In genomic region chr12:109777544-109777943, GRCh38 we compare ENCODE assay signal across 8 cellular contexts. TPM values are rescaled to one million over a fixed set of nuclear protein-coding genes. Genes with fewer than 3 reads are reported as not detected.
DNase-seq lines count a peak whose midpoint lies in the region; ATAC-seq and TF ChIP-seq lines count a peak whose summit lies in the region.

No MANE protein-coding gene starts in this region.

- TF ChIP-seq EP300 in tibial nerve (IDR thresholded peaks at IDR 0.05) (no peak), ovary (IDR thresholded peaks at IDR 0.05) (no peak)

- 63 to 69% methylated on average over 5 of the region's 5 CpGs for WGBS in testis, 2 donors
- WGBS in tibial nerve, 2 donors: 25 to 30% methylated on average over 5 of the region's 5 CpGs
- WGBS in ovary, 3 donors: 34 to 42% (median 36%) methylated on average over 5 of the region's 5 CpGs

- H3K9me3 ChIP-seq in DOHH2 (ENCODE audit: control insufficient read depth, insufficient read depth, low read length) (peaks cover 8% of the 10 kb centered on the region; the same call in 1 of the 2 replicates), testis (no peaks in the 10 kb centered on the region), tibial nerve (peaks cover 0 to 17% (median 0%) of the 10 kb centered on the region in 4 donors), ovary (no peaks in the 10 kb centered on the region)

- peak overlapping the region; percentile 60 for H3K4me3 Mint-ChIP-seq in HFFc6
- peak overlapping the region; percentile 13 to 42 for H3K4me3 Mint-ChIP-seq in effector memory CD8-positive, alpha-beta T cell
- peak overlapping the region; percentile 33 for H3K4me3 Mint-ChIP-seq in stimulated activated effector memory CD8-positive, alpha-beta T cell treated with anti-CD3 and anti-CD28 coated beads, Interleukin-12 subunit alpha, Interleukin-12 subunit beta, amount 100 ng/mL, for 72 hours

- H3K27ac ChIP-seq in DOHH2 (ENCODE audit: low read depth, low read length): no peak overlapping the region
- no peak overlapping the region for H3K27ac ChIP-seq in testis
- no peak overlapping the region for H3K27ac ChIP-seq in tibial nerve
- H3K27ac ChIP-seq in ovary: no peak overlapping the region

- peaks cover 7% of the 10 kb centered on the region for H3K4me1 Mint-ChIP-seq in HFFc6 (ENCODE audit: low read depth)
- H3K4me1 Mint-ChIP-seq in effector memory CD8-positive, alpha-beta T cell (ENCODE audit: low read depth in 2 of 2): peaks cover 6 to 12% of the 10 kb centered on the region in 2 donors
- peaks cover 9% of the 10 kb centered on the region for H3K4me1 Mint-ChIP-seq in stimulated activated effector memory CD8-positive, alpha-beta T cell treated with anti-CD3 and anti-CD28 coated beads, Interleukin-12 subunit alpha, Interleukin-12 subunit beta, amount 100 ng/mL, for 72 hours

- H3K4me1 ChIP-seq in DOHH2 (ENCODE audit: control insufficient read depth, low read length) (peaks cover 18% of the 10 kb centered on the region), testis (peaks cover 6% of the 10 kb centered on the region), tibial nerve (peaks cover 0 to 14% (median 0%) of the 10 kb centered on the region in 4 donors), ovary (ENCODE audit: insufficient read depth) (peaks cover 7% of the 10 kb centered on the region)

- H3K27me3 Mint-ChIP-seq in HFFc6 (ENCODE audit: insufficient read depth): peaks cover 3% of the 10 kb centered on the region
- peaks cover 0 to 6% of the 10 kb centered on the region in 2 donors for H3K27me3 Mint-ChIP-seq in effector memory CD8-positive, alpha-beta T cell

- H3F3A ChIP-seq in DOHH2 (ENCODE audit: control insufficient read depth, insufficient read depth): no peaks in the 10 kb centered on the region

- H3K9me2 ChIP-seq in DOHH2 (replicated peaks; ENCODE audit: control insufficient read depth, low read length): no peaks in the 10 kb centered on the region

- H3K4me3 ChIP-seq in DOHH2 (ENCODE audit: low read length) (peak overlapping the region; percentile 29), testis (no peak overlapping the region), tibial nerve (no peak overlapping the region), ovary (no peak overlapping the region)

- no peaks in the 10 kb centered on the region for H3K79me2 ChIP-seq in DOHH2 (ENCODE audit: control insufficient read depth, low read length)

- TF ChIP-seq POLR2A in testis (IDR thresholded peaks at IDR 0.05): no peak
- no peak for TF ChIP-seq POLR2A in tibial nerve (IDR thresholded peaks at IDR 0.05)
- TF ChIP-seq POLR2A in ovary (IDR thresholded peaks at IDR 0.05): no peak

- H3K27ac Mint-ChIP-seq in HFFc6: no peak overlapping the region
- peak overlapping the region; percentile 33 to 41 for H3K27ac Mint-ChIP-seq in effector memory CD8-positive, alpha-beta T cell
- H3K27ac Mint-ChIP-seq in stimulated activated effector memory CD8-positive, alpha-beta T cell treated with anti-CD3 and anti-CD28 coated beads, Interleukin-12 subunit alpha, Interleukin-12 subunit beta, amount 100 ng/mL, for 72 hours: no peak overlapping the region

- peak; percentile 59 for ATAC-seq in effector memory CD8-positive, alpha-beta T cell (replicated peaks)
- peak; percentile 75 for ATAC-seq in stimulated activated effector memory CD8-positive, alpha-beta T cell treated with anti-CD3 and anti-CD28 coated beads, Interleukin-12 subunit alpha, Interleukin-12 subunit beta, amount 100 ng/mL, for 72 hours

- no peak for TF ChIP-seq CTCF in DOHH2 (IDR thresholded peaks at IDR 0.05; ENCODE audit: low read depth, low read length, poor library complexity, severe bottlenecking)
- TF ChIP-seq CTCF in HFFc6 (IDR thresholded peaks at IDR 0.05): no peak
- no peak for TF ChIP-seq CTCF in testis (IDR thresholded peaks at IDR 0.05)
- no peak for TF ChIP-seq CTCF in tibial nerve (IDR thresholded peaks at IDR 0.05)
- no peak for TF ChIP-seq CTCF in ovary (IDR thresholded peaks at IDR 0.05)

- peaks cover 7% of the 10 kb centered on the region for H3K36me3 Mint-ChIP-seq in HFFc6 (ENCODE audit: low read depth)
- no peaks in the 10 kb centered on the region for H3K36me3 Mint-ChIP-seq in effector memory CD8-positive, alpha-beta T cell (ENCODE audit: insufficient read depth)
- no peaks in the 10 kb centered on the region for H3K36me3 Mint-ChIP-seq in stimulated activated effector memory CD8-positive, alpha-beta T cell treated with anti-CD3 and anti-CD28 coated beads, Interleukin-12 subunit alpha, Interleukin-12 subunit beta, amount 100 ng/mL, for 72 hours

- H4K20me1 ChIP-seq in DOHH2 (ENCODE audit: control insufficient read depth, insufficient read depth, low read depth, low read length): no peaks in the 10 kb centered on the region

- in situ Hi-C loops in SK-MEL-5 (cut with HindIII; ENCODE audit: low pct_unique_long_range_greater_than_20kb, low sequenced_read_pairs): loop anchor here (10.0 kb wide), 1 partner anchor 253 kb away; no protein-coding TSS in a partner anchor

- H3K4me2 ChIP-seq in DOHH2 (ENCODE audit: low read length): peak overlapping the region; percentile 38

- H3K36me3 ChIP-seq in DOHH2 (ENCODE audit: control insufficient read depth, low read length): no peaks in the 10 kb centered on the region
- no peaks in the 10 kb centered on the region for H3K36me3 ChIP-seq in testis (ENCODE audit: low read depth, missing control alignments)
- H3K36me3 ChIP-seq in tibial nerve: no peaks in the 10 kb centered on the region
- H3K36me3 ChIP-seq in ovary: no peaks in the 10 kb centered on the region

- intact Hi-C loops in testis (cut with DNase I; ENCODE audit: low total_unique reads) (no loop called here), ovary (cut with DNase I) (loop anchor here in 3 of 4 donors (2.0 to 10.0 kb wide), 3 partner anchors 177 to 350 kb away; no protein-coding TSS in a partner anchor)

- peaks cover 17% of the 10 kb centered on the region for H3K9me3 Mint-ChIP-seq in HFFc6
- no peaks in the 10 kb centered on the region for H3K9me3 Mint-ChIP-seq in effector memory CD8-positive, alpha-beta T cell
- no peaks in the 10 kb centered on the region for H3K9me3 Mint-ChIP-seq in stimulated activated effector memory CD8-positive, alpha-beta T cell treated with anti-CD3 and anti-CD28 coated beads, Interleukin-12 subunit alpha, Interleukin-12 subunit beta, amount 100 ng/mL, for 72 hours

- DNase-seq in HFFc6 (peak; percentile 17), SK-MEL-5 (ENCODE audit: low read depth, low spot score) (peak; percentile 82), testis (no peak), tibial nerve (ENCODE audit: low spot score in 2 of 2) (no peak), ovary (no peak)
- peak in 1 of 3 experiments; percentile 15 for DNase-seq in effector memory CD8-positive, alpha-beta T cell
- DNase-seq in stimulated activated effector memory CD8-positive, alpha-beta T cell treated with anti-CD3 and anti-CD28 coated beads, Interleukin-12 subunit alpha, Interleukin-12 subunit beta, amount 100 ng/mL, for 72 hours (ENCODE audit: low spot score in 2 of 2): peak in 1 of 2 donors; percentile 73

- H3K27me3 ChIP-seq in DOHH2 (ENCODE audit: control insufficient read depth, low read length) (no peaks in the 10 kb centered on the region), testis (no peaks in the 10 kb centered on the region), tibial nerve (no peaks in the 10 kb centered on the region), ovary (no peaks in the 10 kb centered on the region)

RNA-seq across cellular contexts. Expression of gene TRPV4, which starts 55.7 kb away (rescaled TPM):
- total RNA-seq in HFFc6 (2021; fragmentation: NEBNext Ultra II Directional; extraction: Animal tissue kit (Norgen Biotek cat#: 25700)): 1 to 10 TPM; 1.6 to 2.5 (median 1.9) TPM
- total RNA-seq in SK-MEL-5 (2014; rRNA removed; shearing (Covaris generic)): 0.13 TPM in 2 replicates
- polyA plus RNA-seq in SK-MEL-5 (2015; cell fraction: cytosol; rRNA removed): 0.55 and 0.61 TPM in 2 replicates
- polyA plus RNA-seq in SK-MEL-5 (2015; cell fraction: nucleus; rRNA removed): 0.33 and 1.0 TPM in 2 replicates
- total RNA-seq in testis: 1 to 10 TPM; 1.3 to 3.0 TPM
- polyA plus RNA-seq in testis (ENCODE audit: insufficient read depth, low read depth, low replicate concordance): 2.2 TPM
- 1 to 10 TPM in 2 of 4 donors, under 1 TPM in 2; 0.42 to 3.0 (median 1.4) TPM for total RNA-seq in tibial nerve
- 1 to 10 TPM in 1 of 7 donors, under 1 TPM in 5, not detected in 1; 0.12 to 2.4 (median 0.35) TPM for total RNA-seq in ovary
- polyA plus RNA-seq in ovary: under 1 TPM; 0.53 to 0.95 TPM

Comparison
In these comparisons a context has a peak if more than half of its experiments do, and no peak if none do; other contexts are left out.
1. DNase-seq: peak in HFFc6 (single experiment) and SK-MEL-5 (single experiment); none in testis (single experiment), tibial nerve (0 of 2) and ovary (0 of 5).
2. H3K27ac Mint-ChIP-seq: peak in effector memory CD8-positive, alpha-beta T cell (2 of 2); none in HFFc6 (single experiment) and stimulated activated effector memory CD8-positive, alpha-beta T cell treated with anti-CD3 and anti-CD28 coated beads, Interleukin-12 subunit alpha, Interleukin-12 subunit beta, amount 100 ng/mL, for 72 hours (single experiment).
3. Peak in every context shown above with its lines, with median percentiles within 50 percentile points of each other: H3K4me3 Mint-ChIP-seq.